ENCODE assay signal across 9 cellular contexts in the genomic region with DNA sequence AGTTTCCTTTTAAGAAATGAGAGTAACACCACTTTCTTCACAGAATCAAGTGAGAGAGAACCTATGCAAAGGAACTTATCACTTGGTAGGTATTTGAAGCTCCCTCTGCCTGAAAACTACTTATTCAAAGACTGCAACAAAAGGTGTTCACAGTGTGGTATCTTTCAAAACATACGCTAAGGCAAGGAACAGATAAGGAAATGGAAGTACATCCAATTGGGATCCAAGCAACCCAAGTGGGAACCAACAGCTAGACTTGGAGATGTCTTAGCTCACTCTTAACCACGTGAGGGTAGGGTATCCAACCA. TPM values are rescaled to one million over a fixed set of nuclear protein-coding genes. Genes with fewer than 3 reads are reported as not detected.
DNase-seq lines count a peak whose midpoint lies in the region; ATAC-seq and TF ChIP-seq lines count a peak whose summit lies in the region.
"Had no signal": no experiment of that assay in that cellular context is flagged by ENCODE, and none has a peak within 500 bp of the region (broad histone marks: within the 10 kb centered on the region; RNA-seq: fewer than 3 reads in every experiment).

No MANE protein-coding gene starts in this region.

- H3K9ac ChIP-seq in Karpas-422 (ENCODE audit: low read length), result no peak overlapping the region
- H3K9ac ChIP-seq in duodenal mucosa (ENCODE audit: low read depth in 1 of 2, low read length in 2 of 2), result no peak overlapping the region

- H3K4me1 ChIP-seq in Karpas-422 (ENCODE audit: low read length), result peaks cover 20% of the 10 kb centered on the region
- peaks cover 8 to 10% of the 10 kb centered on the region in 2 donors for H3K4me1 ChIP-seq in duodenal mucosa (ENCODE audit: control insufficient read depth in 1 of 2, insufficient read depth in 2 of 2, low read length in 2 of 2)
- H3K4me1 ChIP-seq in neutrophil (ENCODE audit: control insufficient read depth in 1 of 2, insufficient read depth in 1 of 2, low read depth in 1 of 2, low read length in 1 of 2), result peaks cover 8 to 17% of the 10 kb centered on the region in 2 experiments
- H3K4me1 ChIP-seq in left lung, result peaks cover 7 to 17% of the 10 kb centered on the region in 2 donors

- H3K4me3 ChIP-seq in Karpas-422 (ENCODE audit: low read length) (peak overlapping the region; percentile 77; the same call in 1 of the 2 replicates), duodenal mucosa (ENCODE audit: low read depth in 1 of 2, low read length in 2 of 2) (peak overlapping the region; percentile 73), neutrophil (ENCODE audit: low read depth in 1 of 2, low read length in 1 of 2) (peak overlapping the region; percentile 35 to 60), left lung (peak overlapping the region in 1 of 2 donors; percentile 46)

- H3K36me3 ChIP-seq in Karpas-422 (ENCODE audit: insufficient read depth, low read length) (no peaks in the 10 kb centered on the region), duodenal mucosa (ENCODE audit: control insufficient read depth in 1 of 2, insufficient read depth in 2 of 2, low read length in 2 of 2) (no peaks in the 10 kb centered on the region), neutrophil (no peaks in the 10 kb centered on the region), left lung (no peaks in the 10 kb centered on the region)
- H3K36me3 ChIP-seq: pancreas had no signal

- intact Hi-C loops in Calu3 (cut with micrococcal nuclease; ENCODE audit: unreplicated experiment), result no loop called here
- intact Hi-C loops in left lung (cut with DNase I), result no loop called here

- H3K27me3 ChIP-seq in Karpas-422 (ENCODE audit: low read length) (peaks cover 5% of the 10 kb centered on the region; the same call in 1 of the 2 replicates), duodenal mucosa (ENCODE audit: control insufficient read depth in 1 of 2, insufficient read depth in 2 of 2, low read length in 2 of 2) (peaks cover 35 to 39% of the 10 kb centered on the region in 2 donors), neutrophil (peaks cover 97% of the 10 kb centered on the region), left lung (peaks cover 34 to 84% of the 10 kb centered on the region in 2 donors)

- no peaks in the 10 kb centered on the region for H3K9me2 ChIP-seq in Karpas-422 (replicated peaks; ENCODE audit: insufficient read depth, low read length)

- H3K4me1 Mint-ChIP-seq in Calu3 (ENCODE audit: low read depth, unreplicated experiment), result peaks cover 10% of the 10 kb centered on the region

- H3K9me3 ChIP-seq in Karpas-422 (ENCODE audit: low read length), result no peaks in the 10 kb centered on the region
- H3K9me3 ChIP-seq in duodenal mucosa (ENCODE audit: control insufficient read depth in 1 of 2, low read length in 2 of 2), result no peaks in the 10 kb centered on the region
- H3K9me3 ChIP-seq in neutrophil, result no peaks in the 10 kb centered on the region
- H3K9me3 ChIP-seq in left lung, result no peaks in the 10 kb centered on the region
- H3K9me3 ChIP-seq: pancreas had no signal

- CTCF ChIA-PET in Calu3 (lab: Charles Lee), result interaction anchor here (0.5 to 0.6 kb wide), 3 partner anchors 20 to 198 kb away, joined by 3 to 7 read pairs (median 3); no protein-coding TSS in a partner anchor

- H3K27ac Mint-ChIP-seq in Calu3 (ENCODE audit: unreplicated experiment), result no peak overlapping the region

- DNase-seq in Calu3 (no peak), Karpas-422 (no peak), hippocampal formation (lab: John Stamatoyannopoulos, UW) (no peak), left lung (no peak)

- no peak overlapping the region for H2AFZ ChIP-seq in Karpas-422 (ENCODE audit: low read length)

- H3K36me3 Mint-ChIP-seq in Calu3 (ENCODE audit: insufficient read depth, unreplicated experiment), result peaks cover 12% of the 10 kb centered on the region

- H3K9me3 Mint-ChIP-seq in Calu3 (ENCODE audit: low read depth, unreplicated experiment), result no peaks in the 10 kb centered on the region

- peak overlapping the region; percentile 91 for H3K4me2 ChIP-seq in Karpas-422 (ENCODE audit: low read depth, low read length, poor library complexity, severe bottlenecking)

- no peak for TF ChIP-seq CTCF in Calu3 (IDR thresholded peaks at IDR 0.05; ENCODE audit: unreplicated experiment)
- TF ChIP-seq CTCF in neutrophil (IDR thresholded peaks at IDR 0.05), result no peak
- no peak for TF ChIP-seq CTCF in left lung (IDR thresholded peaks at IDR 0.05)

- H3K27ac ChIP-seq in Karpas-422 (ENCODE audit: low read length) (no peak overlapping the region), duodenal mucosa (ENCODE audit: low read depth, low read length) (no peak overlapping the region), neutrophil (no peak overlapping the region), left lung (no peak overlapping the region)
- H3K27ac ChIP-seq: pancreas had no signal

- ATAC-seq in left lung, result no peak
- ATAC-seq in activated CD4-positive, CD25-positive, alpha-beta regulatory T cell treated with anti-CD3 and anti-CD28 coated beads, Interleukin-2, amount 50 U/mL, for 24 hours, result no peak
- ATAC-seq in HG03175 (IDR thresholded peaks at IDR 0.05; ENCODE audit: unreplicated experiment), result no peak

- no peaks in the 10 kb centered on the region for H3K79me2 ChIP-seq in Karpas-422 (ENCODE audit: low read length)

- H4K20me1 ChIP-seq in Karpas-422 (ENCODE audit: insufficient read depth, low read depth, low read length), result no peaks in the 10 kb centered on the region

- BruUV-seq in Calu3 (replicated peaks; lab: Mats Ljungman, UMichigan), result no TSS peak

- peak overlapping the region; percentile 73 for H3K4me3 Mint-ChIP-seq in Calu3 (ENCODE audit: low read depth, unreplicated experiment)

- peaks cover 24% of the 10 kb centered on the region for H3K27me3 Mint-ChIP-seq in Calu3 (ENCODE audit: unreplicated experiment)

RNA-seq across cellular contexts. Expression of a gene that starts 0.4 kb away (rescaled TPM):
- total RNA-seq in Calu3 (2022) (0.07 and 0.09 TPM in 2 replicates), left lung (under 1 TPM; 0.21 to 0.23 TPM)
- 0.56 and 1.0 TPM in 2 replicates for total RNA-seq in Karpas-422 (2014; rRNA removed; shearing (Covaris generic); ENCODE audit: low replicate concordance)
